In the genomic region with DNA sequence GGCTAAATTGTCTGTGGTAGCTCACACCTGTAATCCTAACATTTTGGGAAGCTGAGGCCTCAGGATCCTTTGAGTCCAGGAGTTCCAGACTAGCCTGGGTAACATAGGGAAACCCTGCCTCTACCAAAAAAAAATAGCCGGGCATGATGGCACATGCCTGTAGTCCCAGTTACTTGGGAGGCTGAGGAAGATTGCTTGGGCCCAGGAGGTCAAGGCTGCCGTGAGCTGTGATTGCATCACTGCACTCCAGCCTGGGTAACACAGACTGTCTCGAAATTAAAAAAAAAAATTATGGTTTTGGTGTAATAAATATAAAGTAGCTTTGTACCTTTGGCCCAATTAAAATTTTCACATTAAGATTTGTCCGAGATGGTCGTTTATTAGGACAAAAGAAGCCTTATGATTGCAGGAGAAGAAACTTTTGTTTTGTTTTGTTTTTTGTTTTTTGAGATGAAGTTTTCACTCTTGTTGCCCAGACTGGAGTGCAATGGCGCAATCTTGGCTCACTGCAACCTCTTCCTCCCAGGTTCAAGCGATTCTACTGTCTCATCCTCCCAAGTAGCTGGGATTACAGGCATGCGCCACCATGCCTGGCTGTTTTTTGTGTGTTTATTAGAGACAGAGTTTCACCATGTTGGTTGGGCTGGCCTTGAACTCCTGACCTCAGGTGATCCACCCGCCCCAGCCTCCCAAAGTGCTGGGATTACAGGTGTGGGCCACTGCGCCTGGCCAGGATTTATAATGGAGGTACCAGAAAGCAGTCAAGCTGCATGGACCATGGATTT, we compare ENCODE assay signal across 1 cellular context.
TF ChIP-seq lines count a peak whose summit lies in the region.

No MANE protein-coding gene starts in this region.

TF ChIP-seq in GM23338, 12 proteins besides CTCF, POLR2A, EP300 and RAD21 (continued from another document):
- TF ChIP-seq, protein P1, sequence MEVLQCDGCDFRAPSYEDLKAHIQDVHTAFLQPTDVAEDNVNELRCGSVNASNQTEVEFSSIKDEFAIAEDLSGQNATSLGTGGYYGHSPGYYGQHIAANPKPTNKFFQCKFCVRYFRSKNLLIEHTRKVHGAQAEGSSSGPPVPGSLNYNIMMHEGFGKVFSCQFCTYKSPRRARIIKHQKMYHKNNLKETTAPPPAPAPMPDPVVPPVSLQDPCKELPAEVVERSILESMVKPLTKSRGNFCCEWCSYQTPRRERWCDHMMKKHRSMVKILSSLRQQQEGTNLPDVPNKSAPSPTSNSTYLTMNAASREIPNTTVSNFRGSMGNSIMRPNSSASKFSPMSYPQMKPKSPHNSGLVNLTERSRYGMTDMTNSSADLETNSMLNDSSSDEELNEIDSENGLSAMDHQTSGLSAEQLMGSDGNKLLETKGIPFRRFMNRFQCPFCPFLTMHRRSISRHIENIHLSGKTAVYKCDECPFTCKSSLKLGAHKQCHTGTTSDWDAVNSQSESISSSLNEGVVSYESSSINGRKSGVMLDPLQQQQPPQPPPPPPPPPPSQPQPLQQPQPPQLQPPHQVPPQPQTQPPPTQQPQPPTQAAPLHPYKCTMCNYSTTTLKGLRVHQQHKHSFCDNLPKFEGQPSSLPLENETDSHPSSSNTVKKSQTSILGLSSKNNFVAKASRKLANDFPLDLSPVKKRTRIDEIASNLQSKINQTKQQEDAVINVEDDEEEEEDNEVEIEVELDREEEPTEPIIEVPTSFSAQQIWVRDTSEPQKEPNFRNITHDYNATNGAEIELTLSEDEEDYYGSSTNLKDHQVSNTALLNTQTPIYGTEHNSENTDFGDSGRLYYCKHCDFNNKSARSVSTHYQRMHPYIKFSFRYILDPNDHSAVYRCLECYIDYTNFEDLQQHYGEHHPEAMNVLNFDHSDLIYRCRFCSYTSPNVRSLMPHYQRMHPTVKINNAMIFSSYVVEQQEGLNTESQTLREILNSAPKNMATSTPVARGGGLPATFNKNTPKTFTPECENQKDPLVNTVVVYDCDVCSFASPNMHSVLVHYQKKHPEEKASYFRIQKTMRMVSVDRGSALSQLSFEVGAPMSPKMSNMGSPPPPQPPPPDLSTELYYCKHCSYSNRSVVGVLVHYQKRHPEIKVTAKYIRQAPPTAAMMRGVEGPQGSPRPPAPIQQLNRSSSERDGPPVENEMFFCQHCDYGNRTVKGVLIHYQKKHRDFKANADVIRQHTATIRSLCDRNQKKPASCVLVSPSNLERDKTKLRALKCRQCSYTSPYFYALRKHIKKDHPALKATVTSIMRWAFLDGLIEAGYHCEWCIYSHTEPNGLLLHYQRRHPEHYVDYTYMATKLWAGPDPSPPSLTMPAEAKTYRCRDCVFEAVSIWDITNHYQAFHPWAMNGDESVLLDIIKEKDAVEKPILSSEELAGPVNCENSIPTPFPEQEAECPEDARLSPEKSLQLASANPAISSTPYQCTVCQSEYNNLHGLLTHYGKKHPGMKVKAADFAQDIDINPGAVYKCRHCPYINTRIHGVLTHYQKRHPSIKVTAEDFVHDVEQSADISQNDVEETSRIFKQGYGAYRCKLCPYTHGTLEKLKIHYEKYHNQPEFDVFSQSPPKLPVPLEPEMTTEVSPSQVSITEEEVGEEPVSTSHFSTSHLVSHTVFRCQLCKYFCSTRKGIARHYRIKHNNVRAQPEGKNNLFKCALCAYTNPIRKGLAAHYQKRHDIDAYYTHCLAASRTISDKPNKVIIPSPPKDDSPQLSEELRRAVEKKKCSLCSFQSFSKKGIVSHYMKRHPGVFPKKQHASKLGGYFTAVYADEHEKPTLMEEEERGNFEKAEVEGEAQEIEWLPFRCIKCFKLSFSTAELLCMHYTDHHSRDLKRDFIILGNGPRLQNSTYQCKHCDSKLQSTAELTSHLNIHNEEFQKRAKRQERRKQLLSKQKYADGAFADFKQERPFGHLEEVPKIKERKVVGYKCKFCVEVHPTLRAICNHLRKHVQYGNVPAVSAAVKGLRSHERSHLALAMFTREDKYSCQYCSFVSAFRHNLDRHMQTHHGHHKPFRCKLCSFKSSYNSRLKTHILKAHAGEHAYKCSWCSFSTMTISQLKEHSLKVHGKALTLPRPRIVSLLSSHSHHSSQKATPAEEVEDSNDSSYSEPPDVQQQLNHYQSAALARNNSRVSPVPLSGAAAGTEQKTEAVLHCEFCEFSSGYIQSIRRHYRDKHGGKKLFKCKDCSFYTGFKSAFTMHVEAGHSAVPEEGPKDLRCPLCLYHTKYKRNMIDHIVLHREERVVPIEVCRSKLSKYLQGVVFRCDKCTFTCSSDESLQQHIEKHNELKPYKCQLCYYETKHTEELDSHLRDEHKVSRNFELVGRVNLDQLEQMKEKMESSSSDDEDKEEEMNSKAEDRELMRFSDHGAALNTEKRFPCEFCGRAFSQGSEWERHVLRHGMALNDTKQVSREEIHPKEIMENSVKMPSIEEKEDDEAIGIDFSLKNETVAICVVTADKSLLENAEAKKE (CRISPR knock-in tag; IDR thresholded peaks at IDR 0.05) = no peak
- TF ChIP-seq, protein P2, sequence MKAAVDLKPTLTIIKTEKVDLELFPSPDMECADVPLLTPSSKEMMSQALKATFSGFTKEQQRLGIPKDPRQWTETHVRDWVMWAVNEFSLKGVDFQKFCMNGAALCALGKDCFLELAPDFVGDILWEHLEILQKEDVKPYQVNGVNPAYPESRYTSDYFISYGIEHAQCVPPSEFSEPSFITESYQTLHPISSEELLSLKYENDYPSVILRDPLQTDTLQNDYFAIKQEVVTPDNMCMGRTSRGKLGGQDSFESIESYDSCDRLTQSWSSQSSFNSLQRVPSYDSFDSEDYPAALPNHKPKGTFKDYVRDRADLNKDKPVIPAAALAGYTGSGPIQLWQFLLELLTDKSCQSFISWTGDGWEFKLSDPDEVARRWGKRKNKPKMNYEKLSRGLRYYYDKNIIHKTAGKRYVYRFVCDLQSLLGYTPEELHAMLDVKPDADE (IDR thresholded peaks at IDR 0.05) = no peak
- TF ChIP-seq ZNF114 (CRISPR knock-in tag; IDR thresholded peaks at IDR 0.05) (no peak), EZH2phosphoT487 (IDR thresholded peaks at IDR 0.05; ENCODE audit: unreplicated experiment) (no peak), NANOG (IDR thresholded peaks at IDR 0.05; ENCODE audit: borderline replicate concordance) (no peak), JUNB (IDR thresholded peaks at IDR 0.05; ENCODE audit: unreplicated experiment) (no peak), POLR2AphosphoS5 (IDR thresholded peaks at IDR 0.05; ENCODE audit: low read depth) (no peak), STAT1 (IDR thresholded peaks at IDR 0.05; ENCODE audit: unreplicated experiment) (no peak), EZH2 (IDR thresholded peaks at IDR 0.05; ENCODE audit: low read depth, unreplicated experiment) (no peak), ZNF331 (CRISPR knock-in tag; IDR thresholded peaks at IDR 0.05; ENCODE audit: low read depth) (no peak)
- TF ChIP-seq, protein P3, sequence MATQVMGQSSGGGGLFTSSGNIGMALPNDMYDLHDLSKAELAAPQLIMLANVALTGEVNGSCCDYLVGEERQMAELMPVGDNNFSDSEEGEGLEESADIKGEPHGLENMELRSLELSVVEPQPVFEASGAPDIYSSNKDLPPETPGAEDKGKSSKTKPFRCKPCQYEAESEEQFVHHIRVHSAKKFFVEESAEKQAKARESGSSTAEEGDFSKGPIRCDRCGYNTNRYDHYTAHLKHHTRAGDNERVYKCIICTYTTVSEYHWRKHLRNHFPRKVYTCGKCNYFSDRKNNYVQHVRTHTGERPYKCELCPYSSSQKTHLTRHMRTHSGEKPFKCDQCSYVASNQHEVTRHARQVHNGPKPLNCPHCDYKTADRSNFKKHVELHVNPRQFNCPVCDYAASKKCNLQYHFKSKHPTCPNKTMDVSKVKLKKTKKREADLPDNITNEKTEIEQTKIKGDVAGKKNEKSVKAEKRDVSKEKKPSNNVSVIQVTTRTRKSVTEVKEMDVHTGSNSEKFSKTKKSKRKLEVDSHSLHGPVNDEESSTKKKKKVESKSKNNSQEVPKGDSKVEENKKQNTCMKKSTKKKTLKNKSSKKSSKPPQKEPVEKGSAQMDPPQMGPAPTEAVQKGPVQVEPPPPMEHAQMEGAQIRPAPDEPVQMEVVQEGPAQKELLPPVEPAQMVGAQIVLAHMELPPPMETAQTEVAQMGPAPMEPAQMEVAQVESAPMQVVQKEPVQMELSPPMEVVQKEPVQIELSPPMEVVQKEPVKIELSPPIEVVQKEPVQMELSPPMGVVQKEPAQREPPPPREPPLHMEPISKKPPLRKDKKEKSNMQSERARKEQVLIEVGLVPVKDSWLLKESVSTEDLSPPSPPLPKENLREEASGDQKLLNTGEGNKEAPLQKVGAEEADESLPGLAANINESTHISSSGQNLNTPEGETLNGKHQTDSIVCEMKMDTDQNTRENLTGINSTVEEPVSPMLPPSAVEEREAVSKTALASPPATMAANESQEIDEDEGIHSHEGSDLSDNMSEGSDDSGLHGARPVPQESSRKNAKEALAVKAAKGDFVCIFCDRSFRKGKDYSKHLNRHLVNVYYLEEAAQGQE (IDR thresholded peaks at IDR 0.05; ENCODE audit: unreplicated experiment) = no peak
